Comparison of ENCODE assay signal across 1 cellular context in genomic region chr18:68909579-68909978, GRCh38.
TF ChIP-seq lines count a peak whose summit lies in the region.

No MANE protein-coding gene starts in this region.

TF ChIP-seq in SK-N-SH treated with all-trans-retinoic acid at 6 μM for 48 hours, 23 proteins besides CTCF, POLR2A, EP300 and RAD21 (continued from another document):
- TF ChIP-seq CREB5 (CRISPR knock-in tag; IDR thresholded peaks at IDR 0.05; ENCODE audit: low read depth): no peak; the same call in 1 of the 2 replicates
- TF ChIP-seq RARB (CRISPR knock-in tag; IDR thresholded peaks at IDR 0.05): no peak
- TF ChIP-seq TCF4 (CRISPR knock-in tag; IDR thresholded peaks at IDR 0.05; ENCODE audit: borderline replicate concordance): peak; percentile 99
- no peak for TF ChIP-seq CSDC2 (CRISPR knock-in tag; IDR thresholded peaks at IDR 0.05)
